ENCODE assay signal across 12 cellular contexts in the genomic region with DNA sequence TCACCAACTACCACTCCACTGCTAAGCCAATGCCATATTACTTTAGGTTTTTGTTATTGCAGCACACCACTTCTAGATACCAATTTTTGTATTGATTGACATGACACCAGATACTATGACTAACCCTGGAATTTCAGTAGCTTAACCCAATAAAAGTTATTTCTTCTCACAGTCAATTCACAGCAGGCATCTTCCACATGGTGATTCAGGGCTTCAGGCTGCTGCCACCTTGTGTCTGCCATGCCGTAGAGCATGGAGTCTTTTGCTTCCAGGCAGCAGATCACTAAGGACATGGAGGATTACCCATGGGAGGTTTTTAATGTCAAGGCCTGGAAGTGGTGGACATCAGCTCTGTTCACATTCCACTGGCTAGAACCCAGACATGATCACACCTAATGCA. TPM values are rescaled to one million over a fixed set of nuclear protein-coding genes. Genes with fewer than 3 reads are reported as not detected.
DNase-seq lines count a peak whose midpoint lies in the region; TF ChIP-seq lines count a peak whose summit lies in the region.
"Had no signal": no experiment of that assay in that cellular context is flagged by ENCODE, and none has a peak within 500 bp of the region (broad histone marks: within the 10 kb centered on the region; RNA-seq: fewer than 3 reads in every experiment).

No MANE protein-coding gene starts in this region.

- no peaks in the 10 kb centered on the region for H3K27me3 ChIP-seq in ascending aorta
- H3K27me3 ChIP-seq: adrenal gland had no signal

- H3K4me1 Mint-ChIP-seq in glutamatergic neuron (ENCODE audit: low read depth, unreplicated experiment): peaks cover 16% of the 10 kb centered on the region

- no peak for TF ChIP-seq EP300 in Ishikawa (IDR thresholded peaks at IDR 0.05; ENCODE audit: borderline replicate concordance)

- H3K9me3 ChIP-seq in ascending aorta: no peaks in the 10 kb centered on the region
- H3K9me3 ChIP-seq: adrenal gland had no signal

- no peak overlapping the region for H3K27ac ChIP-seq in VCaP
- H3K27ac ChIP-seq in ascending aorta: no peak overlapping the region
- H3K27ac ChIP-seq: adrenal gland had no signal

- DNase-seq in DMS 273 (lab: John Stamatoyannopoulos, UW; ENCODE audit: unreplicated experiment) (peak; percentile 35), DMS 273 treated with DMSO at 0.1 percent for 48 hours (lab: John Stamatoyannopoulos, UW) (no peak), kidney tubule cell (ENCODE audit: low spot score) (peak; percentile 37), ascending aorta (ENCODE audit: low spot score in 2 of 2) (no peak), foreskin fibroblast (no peak), glutamatergic neuron (no peak)
- DNase-seq: adrenal gland, NCI-H1105 treated with DMSO at 0.1 percent for 48 hours, T-helper 9 cell had no signal

- TF ChIP-seq RAD21 in Ishikawa (IDR thresholded peaks at IDR 0.05; ENCODE audit: low read depth): peak; percentile 59

- H3K27ac Mint-ChIP-seq in glutamatergic neuron (ENCODE audit: unreplicated experiment): no peak overlapping the region
- H3K27ac Mint-ChIP-seq: activated T-helper 1 cell treated with anti-CD3 and anti-CD28 coated beads, Interleukin-12 subunit alpha, Interleukin-12 subunit beta, Interleukin-2, Interleukin-4 antibody, amounts not matched to agents 30 ng/mL and 10 ng/mL and 1 ng/mL, durations not matched to agents 14 hours and 24 hours and 36 hours had no signal

- intact Hi-C loops in ascending aorta (cut with DNase I): no loop called here

- H3K36me3 Mint-ChIP-seq in glutamatergic neuron (ENCODE audit: unreplicated experiment): peaks cover 29% of the 10 kb centered on the region

- TF ChIP-seq CTCF in VCaP (conservative IDR thresholded peaks at IDR 0.05) (peak; percentile 37; the same call in 1 of the 2 replicates), ascending aorta (IDR thresholded peaks at IDR 0.05) (no peak), foreskin fibroblast (IDR thresholded peaks at IDR 0.05; ENCODE audit: low read depth, low read length) (no peak), glutamatergic neuron (IDR thresholded peaks at IDR 0.05; ENCODE audit: partially characterized antibody, unreplicated experiment) (no peak)

- H3K36me3 ChIP-seq in ascending aorta: no peaks in the 10 kb centered on the region
- H3K36me3 ChIP-seq: adrenal gland had no signal

- peaks cover 5% of the 10 kb centered on the region for H3K27me3 Mint-ChIP-seq in glutamatergic neuron (ENCODE audit: unreplicated experiment)

- H3K4me1 ChIP-seq in ascending aorta: no peaks in the 10 kb centered on the region
- H3K4me1 ChIP-seq: adrenal gland had no signal

- no peak overlapping the region for H3K4me3 Mint-ChIP-seq in glutamatergic neuron (ENCODE audit: unreplicated experiment)
- H3K4me3 Mint-ChIP-seq: activated T-helper 1 cell treated with anti-CD3 and anti-CD28 coated beads, Interleukin-12 subunit alpha, Interleukin-12 subunit beta, Interleukin-2, Interleukin-4 antibody, amounts not matched to agents 30 ng/mL and 10 ng/mL and 1 ng/mL, durations not matched to agents 14 hours and 24 hours and 36 hours had no signal

- H3K9me3 Mint-ChIP-seq in glutamatergic neuron (ENCODE audit: unreplicated experiment): peaks cover 10% of the 10 kb centered on the region

- H3K4me3 ChIP-seq in ascending aorta (no peak overlapping the region), foreskin fibroblast (ENCODE audit: low read depth in 1 of 2, low read length in 2 of 2) (no peak overlapping the region)
- H3K4me3 ChIP-seq: adrenal gland had no signal

TF ChIP-seq in Ishikawa, 13 proteins besides CTCF, POLR2A, EP300 and RAD21:
- TF ChIP-seq, protein P1, sequence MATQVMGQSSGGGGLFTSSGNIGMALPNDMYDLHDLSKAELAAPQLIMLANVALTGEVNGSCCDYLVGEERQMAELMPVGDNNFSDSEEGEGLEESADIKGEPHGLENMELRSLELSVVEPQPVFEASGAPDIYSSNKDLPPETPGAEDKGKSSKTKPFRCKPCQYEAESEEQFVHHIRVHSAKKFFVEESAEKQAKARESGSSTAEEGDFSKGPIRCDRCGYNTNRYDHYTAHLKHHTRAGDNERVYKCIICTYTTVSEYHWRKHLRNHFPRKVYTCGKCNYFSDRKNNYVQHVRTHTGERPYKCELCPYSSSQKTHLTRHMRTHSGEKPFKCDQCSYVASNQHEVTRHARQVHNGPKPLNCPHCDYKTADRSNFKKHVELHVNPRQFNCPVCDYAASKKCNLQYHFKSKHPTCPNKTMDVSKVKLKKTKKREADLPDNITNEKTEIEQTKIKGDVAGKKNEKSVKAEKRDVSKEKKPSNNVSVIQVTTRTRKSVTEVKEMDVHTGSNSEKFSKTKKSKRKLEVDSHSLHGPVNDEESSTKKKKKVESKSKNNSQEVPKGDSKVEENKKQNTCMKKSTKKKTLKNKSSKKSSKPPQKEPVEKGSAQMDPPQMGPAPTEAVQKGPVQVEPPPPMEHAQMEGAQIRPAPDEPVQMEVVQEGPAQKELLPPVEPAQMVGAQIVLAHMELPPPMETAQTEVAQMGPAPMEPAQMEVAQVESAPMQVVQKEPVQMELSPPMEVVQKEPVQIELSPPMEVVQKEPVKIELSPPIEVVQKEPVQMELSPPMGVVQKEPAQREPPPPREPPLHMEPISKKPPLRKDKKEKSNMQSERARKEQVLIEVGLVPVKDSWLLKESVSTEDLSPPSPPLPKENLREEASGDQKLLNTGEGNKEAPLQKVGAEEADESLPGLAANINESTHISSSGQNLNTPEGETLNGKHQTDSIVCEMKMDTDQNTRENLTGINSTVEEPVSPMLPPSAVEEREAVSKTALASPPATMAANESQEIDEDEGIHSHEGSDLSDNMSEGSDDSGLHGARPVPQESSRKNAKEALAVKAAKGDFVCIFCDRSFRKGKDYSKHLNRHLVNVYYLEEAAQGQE (IDR thresholded peaks at IDR 0.05; ENCODE audit: low read depth): no peak
- TF ChIP-seq ZBTB7A (IDR thresholded peaks at IDR 0.05; ENCODE audit: low read depth): no peak
- TF ChIP-seq, protein P2, sequence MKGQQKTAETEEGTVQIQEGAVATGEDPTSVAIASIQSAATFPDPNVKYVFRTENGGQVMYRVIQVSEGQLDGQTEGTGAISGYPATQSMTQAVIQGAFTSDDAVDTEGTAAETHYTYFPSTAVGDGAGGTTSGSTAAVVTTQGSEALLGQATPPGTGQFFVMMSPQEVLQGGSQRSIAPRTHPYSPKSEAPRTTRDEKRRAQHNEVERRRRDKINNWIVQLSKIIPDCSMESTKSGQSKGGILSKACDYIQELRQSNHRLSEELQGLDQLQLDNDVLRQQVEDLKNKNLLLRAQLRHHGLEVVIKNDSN (IDR thresholded peaks at IDR 0.05): no peak
- TF ChIP-seq EGR1 (IDR thresholded peaks at IDR 0.05): no peak
- TF ChIP-seq TCF12 (IDR thresholded peaks at IDR 0.05; ENCODE audit: low read depth): no peak
- TF ChIP-seq TEAD4 (IDR thresholded peaks at IDR 0.05): no peak
- no peak for TF ChIP-seq FOXM1 (IDR thresholded peaks at IDR 0.05; ENCODE audit: borderline replicate concordance, low read depth)
- TF ChIP-seq TAF1 (IDR thresholded peaks at IDR 0.05; ENCODE audit: low read depth): no peak
- TF ChIP-seq CREB1 (IDR thresholded peaks at IDR 0.05; ENCODE audit: low read depth): no peak
- TF ChIP-seq CEBPB (IDR thresholded peaks at IDR 0.05): no peak
- TF ChIP-seq YY1 (IDR thresholded peaks at IDR 0.05; ENCODE audit: low read depth): no peak
- no peak for TF ChIP-seq NFIC (IDR thresholded peaks at IDR 0.05)
- TF ChIP-seq, protein P3, sequence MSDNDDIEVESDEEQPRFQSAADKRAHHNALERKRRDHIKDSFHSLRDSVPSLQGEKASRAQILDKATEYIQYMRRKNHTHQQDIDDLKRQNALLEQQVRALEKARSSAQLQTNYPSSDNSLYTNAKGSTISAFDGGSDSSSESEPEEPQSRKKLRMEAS (IDR thresholded peaks at IDR 0.05): no peak

RNA-seq across cellular contexts. Expression of a gene that starts 56.4 kb away (rescaled TPM):
- 47.3 TPM for total RNA-seq in ascending aorta
- 27.6 TPM for total RNA-seq in glutamatergic neuron (ENCODE audit: unreplicated experiment)

Comparison
In these comparisons a context has a peak if more than half of its experiments do, and no peak if none do; other contexts are left out.
1. DNase-seq: peak in DMS 273 (single experiment) and kidney tubule cell (single experiment); none in DMS 273 treated with DMSO at 0.1 percent for 48 hours (single experiment), ascending aorta (0 of 2), foreskin fibroblast (0 of 2) and glutamatergic neuron (single experiment).